ENCODE assay signal across 8 cellular contexts in the genomic region with DNA sequence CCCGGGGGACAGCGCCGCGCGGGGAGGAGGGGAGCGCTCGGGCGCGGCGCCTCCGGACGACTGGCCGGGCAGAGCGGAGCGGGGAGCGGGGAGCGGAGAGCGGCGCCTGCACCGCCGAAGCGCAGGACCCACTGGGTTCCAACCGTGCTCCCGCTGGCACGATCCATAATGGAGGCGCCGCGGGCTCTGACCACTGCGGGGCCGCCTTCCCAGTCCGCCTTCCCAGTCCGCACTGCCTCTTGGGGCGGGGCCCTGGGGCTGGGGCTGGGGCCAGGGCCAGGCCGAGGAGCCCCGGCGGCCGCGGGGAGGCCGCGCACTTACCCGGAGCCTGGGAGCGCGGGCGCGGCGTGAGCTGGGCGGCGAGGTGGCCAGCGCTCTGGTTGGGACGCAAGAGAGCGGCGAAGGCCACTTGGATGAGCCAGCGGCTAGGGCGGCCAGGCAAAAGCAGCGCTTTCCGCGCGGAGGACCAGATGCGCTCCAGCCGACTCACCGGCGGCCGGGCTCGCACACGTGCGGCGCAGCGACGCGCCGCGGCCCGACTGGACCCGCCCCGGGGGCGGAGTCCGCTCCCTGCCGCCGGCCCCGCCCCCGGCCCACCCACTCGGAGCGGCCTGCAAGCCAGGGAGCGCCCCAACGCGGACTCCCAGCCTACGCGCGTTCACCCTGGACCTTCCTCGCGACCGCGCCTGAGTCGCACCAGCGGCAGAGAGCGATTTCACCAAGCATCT. TPM values are rescaled to one million over a fixed set of nuclear protein-coding genes. Genes with fewer than 3 reads are reported as not detected.
A peak's percentile ranks its signal among the peaks of the same experiment; 100 is the strongest.
DNase-seq lines count a peak whose midpoint lies in the region; TF ChIP-seq lines count a peak whose summit lies in the region.

A gene with protein sequence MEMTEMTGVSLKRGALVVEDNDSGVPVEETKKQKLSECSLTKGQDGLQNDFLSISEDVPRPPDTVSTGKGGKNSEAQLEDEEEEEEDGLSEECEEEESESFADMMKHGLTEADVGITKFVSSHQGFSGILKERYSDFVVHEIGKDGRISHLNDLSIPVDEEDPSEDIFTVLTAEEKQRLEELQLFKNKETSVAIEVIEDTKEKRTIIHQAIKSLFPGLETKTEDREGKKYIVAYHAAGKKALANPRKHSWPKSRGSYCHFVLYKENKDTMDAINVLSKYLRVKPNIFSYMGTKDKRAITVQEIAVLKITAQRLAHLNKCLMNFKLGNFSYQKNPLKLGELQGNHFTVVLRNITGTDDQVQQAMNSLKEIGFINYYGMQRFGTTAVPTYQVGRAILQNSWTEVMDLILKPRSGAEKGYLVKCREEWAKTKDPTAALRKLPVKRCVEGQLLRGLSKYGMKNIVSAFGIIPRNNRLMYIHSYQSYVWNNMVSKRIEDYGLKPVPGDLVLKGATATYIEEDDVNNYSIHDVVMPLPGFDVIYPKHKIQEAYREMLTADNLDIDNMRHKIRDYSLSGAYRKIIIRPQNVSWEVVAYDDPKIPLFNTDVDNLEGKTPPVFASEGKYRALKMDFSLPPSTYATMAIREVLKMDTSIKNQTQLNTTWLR (minus strand): TSS at position 541 of the 728 bp plus-strand sequence. CDS start 13,759 bp downstream, outside the sequence.

- TF ChIP-seq CTCF in GM20000 (IDR thresholded peaks at IDR 0.05; ENCODE audit: extremely low read depth, missing control alignments): no peak

- peak; percentile 94 for DNase-seq in COLO829 (ENCODE audit: low spot score)
- DNase-seq in GM20000 (ENCODE audit: low spot score): peak; percentile 98
- peak; percentile 95 for DNase-seq in HT-29 (ENCODE audit: low spot score)
- DNase-seq in NOMO-1 treated with DMSO at 0.1 percent for 48 hours (lab: John Stamatoyannopoulos, UW; ENCODE audit: unreplicated experiment): peak; percentile 46
- DNase-seq in activated CD8-positive, alpha-beta memory T cell treated with anti-CD3 and anti-CD28 coated beads, Interleukin-2, amount 50 U/mL, for 1 hour (ENCODE audit: extremely low read depth): peak; percentile 45
- DNase-seq in midbrain (lab: John Stamatoyannopoulos, UW): peak; percentile 92
- DNase-seq in stimulated activated CD8-positive, alpha-beta memory T cell treated with anti-CD3 and anti-CD28 coated beads, Interleukin-15, amount 100 ng/mL, for 48 hours (ENCODE audit: low read depth in 2 of 2): peak; percentile 82 to 83

- in situ Hi-C loops in endometrial microvascular endothelial cells (cut with HindIII; ENCODE audit: inconsistent ontology term, low pct_unique_long_range_greater_than_20kb, low sequenced_read_pairs): no loop called here

RNA-seq across cellular contexts. Expression of the gene that starts here (rescaled TPM):
- total RNA-seq in HT-29 (2014; rRNA removed; shearing (Covaris generic)): 22.1 and 24.3 TPM in 2 replicates
- total RNA-seq in endometrial microvascular endothelial cells (ENCODE audit: inconsistent ontology term): 26.9 TPM

Comparison
In these comparisons a context has a peak if more than half of its experiments do, and no peak if none do; other contexts are left out.
1. Peak in every context shown above with its lines: DNase-seq.
2. DNase-seq: peak in every context shown above with its lines; median percentile 98 in GM20000; 95 in HT-29; 94 in COLO829; 92 in midbrain; 82 in stimulated activated CD8-positive, alpha-beta memory T cell treated with anti-CD3 and anti-CD28 coated beads, Interleukin-15, amount 100 ng/mL, for 48 hours; 46 in NOMO-1 treated with DMSO at 0.1 percent for 48 hours; 45 in activated CD8-positive, alpha-beta memory T cell treated with anti-CD3 and anti-CD28 coated beads, Interleukin-2, amount 50 U/mL, for 1 hour.